22 cellular contexts compared by ENCODE assay signal in the genomic region with DNA sequence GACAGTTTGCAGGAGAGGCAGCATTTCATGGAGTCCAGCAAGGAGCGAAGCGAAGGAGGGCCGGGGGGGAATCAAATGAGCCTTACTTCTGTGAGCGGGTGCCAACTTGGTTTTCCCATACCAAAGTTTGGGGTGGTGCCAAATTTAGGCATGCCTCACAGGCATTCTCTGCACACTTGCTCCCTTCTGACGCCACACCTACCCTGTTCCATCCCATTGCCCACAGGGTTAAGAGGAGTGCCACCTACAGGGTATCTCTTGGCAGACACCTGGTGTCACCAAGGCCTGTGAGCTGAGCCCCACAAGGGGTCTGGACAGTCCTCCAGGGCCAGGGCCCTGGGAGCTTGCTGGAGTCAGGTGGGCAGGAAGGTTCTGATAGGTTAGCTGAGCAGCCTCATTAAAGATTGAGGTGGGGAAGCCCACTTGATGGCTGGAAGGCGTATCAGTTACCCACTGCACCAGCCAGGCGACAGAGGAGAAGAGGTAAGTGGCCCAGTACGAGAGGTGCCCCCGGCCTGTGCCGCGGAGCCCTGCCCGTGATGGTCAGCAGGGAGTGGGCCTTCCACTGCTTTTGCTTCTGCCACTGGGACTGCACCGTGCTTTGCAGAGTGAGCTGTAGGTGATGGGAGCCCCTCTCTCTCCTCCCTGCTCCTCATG. TPM values are rescaled to one million over a fixed set of nuclear protein-coding genes. Genes with fewer than 3 reads are reported as not detected.
DNase-seq lines count a peak whose midpoint lies in the region; ATAC-seq and TF ChIP-seq lines count a peak whose summit lies in the region.
"Had no signal": no experiment of that assay in that cellular context is flagged by ENCODE, and none has a peak within 500 bp of the region (broad histone marks: within the 10 kb centered on the region; RNA-seq: fewer than 3 reads in every experiment).

No MANE protein-coding gene starts in this region.

- no peak overlapping the region for H3K4me3 Mint-ChIP-seq in T-cell
- H3K4me3 Mint-ChIP-seq: activated CD4-positive, alpha-beta T cell treated with anti-CD3 and anti-CD28 coated beads, Interleukin-2, amount 10 ng/mL, durations not matched to agents 24 days and 14 days; activated T-cell treated with anti-CD3 and anti-CD28 coated beads, Interleukin-2, amount 50 U/mL, for 4 hours; endodermal cell had no signal

- H3K27me3 ChIP-seq in dorsolateral prefrontal cortex (no peaks in the 10 kb centered on the region), spleen (replicated peaks in 1 of 7) (no peaks in the 10 kb centered on the region), tibial artery (no peaks in the 10 kb centered on the region)
- H3K27me3 ChIP-seq: BLaER1 treated with 17β-estradiol and CSF1 and Interleukin-3, amounts not matched to agents 10 nM and 100 nM had no signal

- POLR2A ChIA-PET in T-cell (lab: Charles Lee) = no interaction called here

- DNase-seq in NCI-H345 (lab: John Stamatoyannopoulos, UW) = peak; percentile 40
- DNase-seq in NCI-H345 treated with DMSO at 0.1 percent for 48 hours (lab: John Stamatoyannopoulos, UW; ENCODE audit: unreplicated experiment) = no peak
- no peak for DNase-seq in T-cell
- peak in 1 of 10 donors; percentile 9 for DNase-seq in dorsolateral prefrontal cortex
- DNase-seq in spleen = peak; percentile 41
- no peak for DNase-seq in GM19238 (ENCODE audit: insufficient read length, low spot score)
- no peak for DNase-seq in tibial artery
- DNase-seq in HUDEP-2 (lab: John Stamatoyannopoulos, UW; ENCODE audit: unreplicated experiment in 76 of 76) = no peak
- DNase-seq: activated CD4-positive, alpha-beta T cell treated with anti-CD3 and anti-CD28 coated beads, Interleukin-2, amount 10 ng/mL, durations not matched to agents 24 days and 14 days; activated T-cell treated with anti-CD3 and anti-CD28 coated beads, Interleukin-2, amount 50 U/mL, for 4 hours; amniotic stem cell; endodermal cell; head of caudate nucleus; NCI-H1436; NCI-H2227 treated with DMSO at 0.1 percent for 48 hours; stimulated activated CD4-positive, alpha-beta T cell treated with anti-CD3 and anti-CD28 coated beads, Interleukin-4, amount 100 ng/mL, for 4 hours had no signal

- peaks cover 50 to 53% (median 51%) of the 10 kb centered on the region in 3 donors for H3K4me1 Mint-ChIP-seq in T-cell

- H3K9me3 ChIP-seq in spleen (no peaks in the 10 kb centered on the region), tibial artery (no peaks in the 10 kb centered on the region)
- H3K9me3 ChIP-seq: BLaER1 treated with 17β-estradiol and CSF1 and Interleukin-3, amounts not matched to agents 10 nM and 100 nM had no signal

- no peak for TF ChIP-seq POLR2A in spleen (IDR thresholded peaks at IDR 0.05)

- no peaks in the 10 kb centered on the region for H3K27me3 Mint-ChIP-seq in T-cell
- H3K27me3 Mint-ChIP-seq: activated CD4-positive, alpha-beta T cell treated with anti-CD3 and anti-CD28 coated beads, Interleukin-2, amount 10 ng/mL, durations not matched to agents 24 days and 14 days; progenitor cell of endocrine pancreas had no signal

- intact Hi-C loops in dorsolateral prefrontal cortex (cut with DNase I) = no loop called here
- intact Hi-C loops in spleen (cut with DNase I; ENCODE audit: low total_unique reads) = no loop called here
- intact Hi-C loops in tibial artery (cut with DNase I; ENCODE audit: low total_unique reads) = no loop called here

- H3K4me1 ChIP-seq in spleen (peaks cover 0 to 54% (median 4%) of the 10 kb centered on the region in 6 donors), tibial artery (peaks cover 0 to 13% (median 10%) of the 10 kb centered on the region in 4 donors)

- no peak for TF ChIP-seq CTCF in dorsolateral prefrontal cortex (IDR thresholded peaks at IDR 0.05 in 54 of 56, conservative IDR thresholded peaks at IDR 0.05 in 2 of 56; ENCODE audit: low read depth in 1 of 56, partially characterized antibody in 56 of 56)
- TF ChIP-seq CTCF in spleen (IDR thresholded peaks at IDR 0.05 in 8 of 11, conservative IDR thresholded peaks at IDR 0.05 in 3 of 11) = no peak
- no peak for TF ChIP-seq CTCF in tibial artery (IDR thresholded peaks at IDR 0.05)

- no peaks in the 10 kb centered on the region for H3K9me3 Mint-ChIP-seq in T-cell
- H3K9me3 Mint-ChIP-seq: activated CD4-positive, alpha-beta T cell treated with anti-CD3 and anti-CD28 coated beads, Interleukin-2, amount 10 ng/mL, durations not matched to agents 24 days and 14 days; activated T-cell treated with anti-CD3 and anti-CD28 coated beads, Interleukin-2, amount 50 U/mL, for 4 hours; endodermal cell had no signal

- H3K36me3 ChIP-seq in spleen = peaks cover 0 to 97% (median 45%) of the 10 kb centered on the region in 6 donors
- H3K36me3 ChIP-seq in tibial artery = no peaks in the 10 kb centered on the region

- H3K4me3 ChIP-seq in dorsolateral prefrontal cortex (no peak overlapping the region), spleen (no peak overlapping the region), tibial artery (no peak overlapping the region)
- H3K4me3 ChIP-seq: BLaER1 treated with 17β-estradiol and CSF1 and Interleukin-3, amounts not matched to agents 10 nM and 100 nM; skin epidermis had no signal

- no peak for ATAC-seq in T-cell (replicated peaks in 1 of 4)
- ATAC-seq: activated T-cell treated with anti-CD3 and anti-CD28 coated beads, Interleukin-2, amount 50 U/mL, for 4 hours; HepG2 had no signal

- H3K27ac ChIP-seq in dorsolateral prefrontal cortex = peak overlapping the region in 57 of 59 donors; percentile 65 to 99 (median 95)
- no peak overlapping the region for H3K27ac ChIP-seq in spleen
- no peak overlapping the region for H3K27ac ChIP-seq in tibial artery
- H3K27ac ChIP-seq: BLaER1 treated with 17β-estradiol and CSF1 and Interleukin-3, amounts not matched to agents 10 nM and 100 nM; RWPE1; skin epidermis had no signal

- H3K27ac Mint-ChIP-seq in T-cell = peak overlapping the region; percentile 80 to 82
- H3K27ac Mint-ChIP-seq: endodermal cell, progenitor cell of endocrine pancreas had no signal

- H3K36me3 Mint-ChIP-seq in T-cell = peaks cover 43% of the 10 kb centered on the region

- CTCF ChIA-PET in T-cell (lab: Charles Lee) = no interaction called here

- WGBS in spleen, 5 donors = 93 to 96% (median 94%) methylated on average over 13 of the region's 13 CpGs

RNA-seq across cellular contexts. Expression of a gene that starts 45.2 kb away (rescaled TPM):
- total RNA-seq in T-cell (under 1 TPM in 4 of 5 donors, not detected in 1; 0.19 to 0.79 (median 0.49) TPM), dorsolateral prefrontal cortex (10 to 100 TPM in 32 of 120 experiments, 1 to 10 TPM in 88; 2.3 to 20.6 (median 7.7) TPM), spleen (1 to 10 TPM in 5 of 7 donors, under 1 TPM in 2; 0.33 to 3.2 (median 1.3) TPM)
- 1 to 10 TPM; 1.1 to 2.8 (median 1.5) TPM for polyA plus RNA-seq in spleen
- total RNA-seq: cardiac septum had no signal

RNA-seq across cellular contexts. Expression of a gene that starts 49.0 kb away (rescaled TPM):
- total RNA-seq in T-cell (1,000 to 10,000 TPM; 1,049 to 1,157 (median 1,125) TPM), dorsolateral prefrontal cortex (100 to 1,000 TPM; 166 to 443 (median 325) TPM), spleen (100 to 1,000 TPM; 244 to 336 (median 283) TPM)
- polyA plus RNA-seq in spleen = 100 to 1,000 TPM; 169 to 184 (median 183) TPM

Comparison
In these comparisons a context has a peak if more than half of its experiments do, and no peak if none do; other contexts are left out.
1. DNase-seq: peak in NCI-H345 (single experiment) and spleen (single experiment); none in NCI-H345 treated with DMSO at 0.1 percent for 48 hours (single experiment), T-cell (0 of 34), GM19238 (single experiment), tibial artery (0 of 2) and HUDEP-2 (0 of 76).
2. H3K27ac ChIP-seq: peak in dorsolateral prefrontal cortex (57 of 59); none in spleen (0 of 8) and tibial artery (0 of 2).